In genomic region chr7:4406288-4407058, GRCh38 we compare ENCODE assay signal across 1 cellular context.
A peak's percentile ranks its signal among the peaks of the same experiment; 100 is the strongest.
TF ChIP-seq lines count a peak whose summit lies in the region.

No MANE protein-coding gene starts in this region.

TF ChIP-seq in K562, 482 proteins besides CTCF, POLR2A, EP300 and RAD21 (continued from another document):
- TF ChIP-seq, protein P1, sequence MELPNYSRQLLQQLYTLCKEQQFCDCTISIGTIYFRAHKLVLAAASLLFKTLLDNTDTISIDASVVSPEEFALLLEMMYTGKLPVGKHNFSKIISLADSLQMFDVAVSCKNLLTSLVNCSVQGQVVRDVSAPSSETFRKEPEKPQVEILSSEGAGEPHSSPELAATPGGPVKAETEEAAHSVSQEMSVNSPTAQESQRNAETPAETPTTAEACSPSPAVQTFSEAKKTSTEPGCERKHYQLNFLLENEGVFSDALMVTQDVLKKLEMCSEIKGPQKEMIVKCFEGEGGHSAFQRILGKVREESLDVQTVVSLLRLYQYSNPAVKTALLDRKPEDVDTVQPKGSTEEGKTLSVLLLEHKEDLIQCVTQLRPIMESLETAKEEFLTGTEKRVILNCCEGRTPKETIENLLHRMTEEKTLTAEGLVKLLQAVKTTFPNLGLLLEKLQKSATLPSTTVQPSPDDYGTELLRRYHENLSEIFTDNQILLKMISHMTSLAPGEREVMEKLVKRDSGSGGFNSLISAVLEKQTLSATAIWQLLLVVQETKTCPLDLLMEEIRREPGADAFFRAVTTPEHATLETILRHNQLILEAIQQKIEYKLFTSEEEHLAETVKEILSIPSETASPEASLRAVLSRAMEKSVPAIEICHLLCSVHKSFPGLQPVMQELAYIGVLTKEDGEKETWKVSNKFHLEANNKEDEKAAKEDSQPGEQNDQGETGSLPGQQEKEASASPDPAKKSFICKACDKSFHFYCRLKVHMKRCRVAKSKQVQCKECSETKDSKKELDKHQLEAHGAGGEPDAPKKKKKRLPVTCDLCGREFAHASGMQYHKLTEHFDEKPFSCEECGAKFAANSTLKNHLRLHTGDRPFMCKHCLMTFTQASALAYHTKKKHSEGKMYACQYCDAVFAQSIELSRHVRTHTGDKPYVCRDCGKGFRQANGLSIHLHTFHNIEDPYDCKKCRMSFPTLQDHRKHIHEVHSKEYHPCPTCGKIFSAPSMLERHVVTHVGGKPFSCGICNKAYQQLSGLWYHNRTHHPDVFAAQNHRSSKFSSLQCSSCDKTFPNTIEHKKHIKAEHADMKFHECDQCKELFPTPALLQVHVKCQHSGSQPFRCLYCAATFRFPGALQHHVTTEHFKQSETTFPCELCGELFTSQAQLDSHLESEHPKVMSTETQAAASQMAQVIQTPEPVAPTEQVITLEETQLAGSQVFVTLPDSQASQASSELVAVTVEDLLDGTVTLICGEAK (IDR thresholded peaks at IDR 0.05) = peak; percentile 95
- TF ChIP-seq, protein P1 (CRISPR knock-in tag; IDR thresholded peaks at IDR 0.05) = peak; percentile 85
